In the genomic region with DNA sequence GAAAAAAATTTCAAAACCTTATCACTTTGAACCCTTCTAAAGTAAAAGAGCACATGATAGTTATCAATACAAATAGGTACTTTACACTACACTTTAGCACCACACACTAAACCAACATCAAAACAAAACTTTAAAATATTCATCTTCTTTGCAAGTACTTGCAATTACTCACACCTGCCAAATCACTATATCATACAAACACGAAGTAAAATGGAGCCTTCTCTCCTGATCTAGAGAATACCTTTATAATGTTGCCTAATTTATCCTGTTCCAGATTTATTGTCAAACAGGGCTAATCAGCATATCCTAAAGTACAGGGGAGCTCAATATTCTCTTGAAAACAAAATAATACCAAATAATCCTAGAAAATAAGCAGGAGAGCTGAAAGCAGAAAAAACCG, we compare ENCODE assay signal across 8 cellular contexts. TPM values are rescaled to one million over a fixed set of nuclear protein-coding genes. Genes with fewer than 3 reads are reported as not detected.
A peak's percentile ranks its signal among the peaks of the same experiment; 100 is the strongest.
DNase-seq lines count a peak whose midpoint lies in the region; ATAC-seq and TF ChIP-seq lines count a peak whose summit lies in the region.

No MANE protein-coding gene starts in this region.

- H3K9me3 Mint-ChIP-seq in CD4-positive, alpha-beta T cell: no peaks in the 10 kb centered on the region

- H3K27me3 Mint-ChIP-seq in CD4-positive, alpha-beta T cell: no peaks in the 10 kb centered on the region

- peak overlapping the region; percentile 87 for H3K27ac ChIP-seq in CD4-positive, alpha-beta T cell (ENCODE audit: low read depth, low read length)
- H3K27ac ChIP-seq in colonic mucosa (peak overlapping the region; percentile 95), neural cell (ENCODE audit: low read length) (no peak overlapping the region)

- peaks cover 55% of the 10 kb centered on the region for H3K36me3 Mint-ChIP-seq in CD4-positive, alpha-beta T cell (ENCODE audit: low read depth)

- POLR2A ChIA-PET in CD4-positive, alpha-beta T cell (lab: Charles Lee): interaction anchor here (0.6 to 3.7 kb wide), 7 partner anchors 9 to 58 kb away, joined by 3 to 54 read pairs (median 4); no protein-coding TSS in a partner anchor

- H3K79me2 ChIP-seq in neural cell (replicated peaks; ENCODE audit: insufficient read depth, low read length): peaks cover 64% of the 10 kb centered on the region

- no peak for TF ChIP-seq RAD21 in neural cell (conservative IDR thresholded peaks at IDR 0.05)

- CTCF ChIA-PET in CD4-positive, alpha-beta T cell (lab: Charles Lee): interaction anchor here (1.2 to 2.8 kb wide), 4 partner anchors 16 to 1463 kb away, joined by 3 to 15 read pairs (median 4); no protein-coding TSS in a partner anchor

- H3K4me1 Mint-ChIP-seq in CD4-positive, alpha-beta T cell (ENCODE audit: low read depth): peaks cover 81% of the 10 kb centered on the region

- H3K4me2 ChIP-seq in neural cell (ENCODE audit: low read length): peak overlapping the region; percentile 88

- peaks cover 11% of the 10 kb centered on the region for H3F3A ChIP-seq in neural cell (ENCODE audit: insufficient read depth, low read length, poor library complexity, severe bottlenecking)

- H2AFZ ChIP-seq in neural cell (ENCODE audit: low read depth, low read length): no peak overlapping the region

- DNase-seq in CD4-positive, alpha-beta T cell: no peak
- DNase-seq in NB4 (ENCODE audit: low read depth): no peak
- no peak for DNase-seq in colonic mucosa
- DNase-seq in OCI-M2 (lab: John Stamatoyannopoulos, UW; ENCODE audit: unreplicated experiment): no peak
- DNase-seq in NCI-H1694 treated with DMSO at 0.1 percent for 48 hours (lab: John Stamatoyannopoulos, UW): no peak
- no peak for DNase-seq in NCI-H146 treated with DMSO at 0.1 percent for 48 hours (lab: John Stamatoyannopoulos, UW; ENCODE audit: unreplicated experiment)

- peak overlapping the region; percentile 77 for H3K4me3 ChIP-seq in NB4 (ENCODE audit: low read depth, low read length)
- H3K4me3 ChIP-seq in colonic mucosa: peak overlapping the region; percentile 12
- peak overlapping the region; percentile 79 for H3K4me3 ChIP-seq in neural cell (ENCODE audit: low read length)

- H3K4me3 Mint-ChIP-seq in CD4-positive, alpha-beta T cell: peak overlapping the region; percentile 94

- no peaks in the 10 kb centered on the region for H4K20me1 ChIP-seq in neural cell (ENCODE audit: insufficient read depth)

- no peak for TF ChIP-seq EP300 in neural cell (conservative IDR thresholded peaks at IDR 0.05; ENCODE audit: poor library complexity, severe bottlenecking)

- no peak for ATAC-seq in CD4-positive, alpha-beta T cell (ENCODE audit: poor library complexity)
- no peak for ATAC-seq in GM19328 (IDR thresholded peaks at IDR 0.05; ENCODE audit: unreplicated experiment)

- peak overlapping the region; percentile 97 for H3K27ac Mint-ChIP-seq in CD4-positive, alpha-beta T cell

- no peaks in the 10 kb centered on the region for H3K36me3 ChIP-seq in colonic mucosa
- H3K36me3 ChIP-seq in neural cell (ENCODE audit: insufficient read depth, low read length): no peaks in the 10 kb centered on the region

- intact Hi-C loops in CD4-positive, alpha-beta T cell (cut with DNase I, micrococcal nuclease): loop anchor here (2.0 to 5.0 kb wide), 4 partner anchors 28 to 1349 kb away; partner anchors contain the start of gene CLINT1 (in 1 of the 2)
- intact Hi-C loops in colonic mucosa (cut with DNase I): no loop called here

- H3K4me1 ChIP-seq in colonic mucosa: peaks cover 7% of the 10 kb centered on the region

- TF ChIP-seq CTCF in CD4-positive, alpha-beta T cell (IDR thresholded peaks at IDR 0.05): no peak
- TF ChIP-seq CTCF in NB4 (IDR thresholded peaks at IDR 0.05; ENCODE audit: low read depth, low read length): no peak
- no peak for TF ChIP-seq CTCF in colonic mucosa (IDR thresholded peaks at IDR 0.05)
- TF ChIP-seq CTCF in neural cell (IDR thresholded peaks at IDR 0.05; ENCODE audit: poor library complexity, severe bottlenecking): no peak

- H3K9ac ChIP-seq in colonic mucosa (ENCODE audit: low read depth in 2 of 2, low read length in 2 of 2) (peak overlapping the region in 1 of 2 donors; percentile 98), neural cell (ENCODE audit: low read length) (peak overlapping the region; percentile 83)

- no peak for TF ChIP-seq POLR2A in NB4 (IDR thresholded peaks at IDR 0.05; ENCODE audit: extremely low read depth, insufficient read length)

- no peaks in the 10 kb centered on the region for H3K27me3 ChIP-seq in CD4-positive, alpha-beta T cell (ENCODE audit: control insufficient read depth, insufficient read depth, low read length)
- H3K27me3 ChIP-seq in colonic mucosa (no peaks in the 10 kb centered on the region), neural cell (ENCODE audit: insufficient read depth, low read depth, low read length) (no peaks in the 10 kb centered on the region)

- H3K9me3 ChIP-seq in CD4-positive, alpha-beta T cell (ENCODE audit: control insufficient read depth, low read length): no peaks in the 10 kb centered on the region
- H3K9me3 ChIP-seq in colonic mucosa (no peaks in the 10 kb centered on the region), neural cell (ENCODE audit: low read length) (no peaks in the 10 kb centered on the region)

- peaks cover 2% of the 10 kb centered on the region for H3K9me2 ChIP-seq in neural cell (ENCODE audit: insufficient read depth, low read length)

TF ChIP-seq in neural cell, 6 proteins besides CTCF, POLR2A, EP300 and RAD21:
- TF ChIP-seq EZH2 (IDR thresholded peaks at IDR 0.05; ENCODE audit: borderline replicate concordance, insufficient read depth, low read length, poor library complexity, severe bottlenecking) (no peak), POLR2AphosphoS5 (IDR thresholded peaks at IDR 0.05) (no peak)

RNA-seq across cellular contexts. Expression of gene RNF145, which starts 3.0 kb away (rescaled TPM):
- 10 to 100 TPM; 83.7 to 94.4 TPM for total RNA-seq in CD4-positive, alpha-beta T cell
- total RNA-seq in colonic mucosa: 10 to 100 TPM; 58.8 to 92.3 TPM
- polyA plus RNA-seq in neural cell: 49.7 and 52.4 TPM in 2 replicates
- 53.6 and 56.4 TPM in 2 replicates for polyA minus RNA-seq in neural cell

RNA-seq across cellular contexts. Expression of gene UBLCP1, which starts 56.7 kb away (rescaled TPM):
- total RNA-seq in CD4-positive, alpha-beta T cell: 10 to 100 TPM; 16.5 to 19.0 TPM
- 10 to 100 TPM; 11.8 to 17.2 TPM for total RNA-seq in colonic mucosa
- 34.9 and 42.5 TPM in 2 replicates for polyA plus RNA-seq in neural cell
- polyA minus RNA-seq in neural cell: 32.6 and 35.4 TPM in 2 replicates

Comparison
In these comparisons a context has a peak if more than half of its experiments do, and no peak if none do; other contexts are left out.
1. H3K4me3 ChIP-seq: peak in every context shown above with its lines; median percentile 79 in neural cell; 77 in NB4; 12 in colonic mucosa.